15 cellular contexts compared by ENCODE assay signal in genomic region chr11:10568486-10568941, GRCh38. TPM values are rescaled to one million over a fixed set of nuclear protein-coding genes. Genes with fewer than 3 reads are reported as not detected.
A peak's percentile ranks its signal among the peaks of the same experiment; 100 is the strongest.
DNase-seq lines count a peak whose midpoint lies in the region; ATAC-seq and TF ChIP-seq lines count a peak whose summit lies in the region.
"Had no signal": no experiment of that assay in that cellular context is flagged by ENCODE, and none has a peak within 500 bp of the region (broad histone marks: within the 10 kb centered on the region; RNA-seq: fewer than 3 reads in every experiment).

Gene LYVE1, minus strand, starts transcription at chr11:10568665. Its CDS starts 133 bp downstream, at chr11:10568532.

- H3K4me1 ChIP-seq in body of pancreas, result peaks cover 9% of the 10 kb centered on the region
- peaks cover 5 to 50% (median 17%) of the 10 kb centered on the region in 9 donors for H3K4me1 ChIP-seq in heart right ventricle
- peaks cover 7 to 11% of the 10 kb centered on the region in 2 donors for H3K4me1 ChIP-seq in muscle layer of duodenum (ENCODE audit: control insufficient read depth in 1 of 2, insufficient read depth in 2 of 2, low read length in 2 of 2)
- no peaks in the 10 kb centered on the region for H3K4me1 ChIP-seq in thymus (ENCODE audit: control insufficient read depth, insufficient read depth, low read length)

- ATAC-seq in body of pancreas, result peak; percentile 71
- peak; percentile 79 to 92 (median 85) for ATAC-seq in heart right ventricle
- no peak for ATAC-seq in GM21515 (IDR thresholded peaks at IDR 0.05; ENCODE audit: unreplicated experiment)

- intact Hi-C loops in body of pancreas (cut with DNase I), result no loop called here
- intact Hi-C loops in heart right ventricle (cut with DNase I), result loop anchor here in 1 of 10 donors (10.0 kb wide), 1 partner anchor 56 kb away; no protein-coding TSS in a partner anchor

- H3K9me3 ChIP-seq in body of pancreas (no peaks in the 10 kb centered on the region), heart right ventricle (no peaks in the 10 kb centered on the region), muscle layer of duodenum (ENCODE audit: control insufficient read depth in 1 of 2, low read length in 2 of 2) (no peaks in the 10 kb centered on the region), thymus (ENCODE audit: control insufficient read depth) (no peaks in the 10 kb centered on the region)
- H3K9me3 ChIP-seq: BLaER1 treated with 17β-estradiol and CSF1 and Interleukin-3, amounts not matched to agents 10 nM and 100 nM; neutrophil had no signal

- H3K27me3 ChIP-seq in body of pancreas, result no peaks in the 10 kb centered on the region
- H3K27me3 ChIP-seq in heart right ventricle, result no peaks in the 10 kb centered on the region
- H3K27me3 ChIP-seq in muscle layer of duodenum (ENCODE audit: low read depth, low read length), result no peaks in the 10 kb centered on the region
- H3K27me3 ChIP-seq in thymus (ENCODE audit: control insufficient read depth, insufficient read depth), result no peaks in the 10 kb centered on the region
- H3K27me3 ChIP-seq: BLaER1 treated with 17β-estradiol and CSF1 and Interleukin-3, amounts not matched to agents 10 nM and 100 nM; neutrophil had no signal

- H3K27ac ChIP-seq in body of pancreas (peak within 1 kb of the TSS in 2 of 4 donors; percentile 18 to 55), heart right ventricle (peak within 1 kb of the TSS in 8 of 10 donors; percentile 20 to 87 (median 52)), muscle layer of duodenum (ENCODE audit: low read length) (peak within 1 kb of the TSS; percentile 74), thymus (ENCODE audit: low read depth) (no peak within 1 kb of the TSS)
- H3K27ac ChIP-seq: BLaER1 treated with 17β-estradiol and CSF1 and Interleukin-3, amounts not matched to agents 10 nM and 100 nM had no signal

- DNase-seq in body of pancreas (peak in 3 of 4 donors; percentile 19 to 67 (median 34)), heart right ventricle (peak in 1 of 2 donors; percentile 60), NCI-H2081 treated with DMSO at 0.1 percent for 48 hours (lab: John Stamatoyannopoulos, UW) (no peak), GM03348 (ENCODE audit: low spot score) (no peak), NCI-H82 treated with DMSO at 0.1 percent for 48 hours (lab: John Stamatoyannopoulos, UW; ENCODE audit: unreplicated experiment) (no peak)
- DNase-seq: activated CD4-positive, alpha-beta T cell treated with anti-CD3 and anti-CD28 coated beads, Interleukin-2, amount 50 U/mL, for 48 hours; activated naive CD4-positive, alpha-beta T cell treated with Interleukin-2 at 50 U/mL for 16 hours; effector CD4-positive, alpha-beta T cell; NCI-H748 treated with DMSO at 0.1 percent for 48 hours had no signal

- 27 to 32% methylated on average over 6 to 7 of the region's 7 CpGs for WGBS in body of pancreas, 2 donors
- WGBS in heart right ventricle, 2 donors, result 51 to 57% methylated on average over 7 of the region's 7 CpGs
- WGBS in thymus, result 92% methylated on average over 7 of the region's 7 CpGs

- TF ChIP-seq CTCF in body of pancreas (IDR thresholded peaks at IDR 0.05), result no peak
- TF ChIP-seq CTCF in heart right ventricle (IDR thresholded peaks at IDR 0.05), result no peak

- TF ChIP-seq POLR2A in body of pancreas (IDR thresholded peaks at IDR 0.05), result peak in 1 of 3 donors; percentile 45

- H3K4me3 ChIP-seq in body of pancreas (no peak within 1 kb of the TSS), heart right ventricle (peak within 1 kb of the TSS in 5 of 10 donors; percentile 18 to 48 (median 25)), muscle layer of duodenum (ENCODE audit: low read depth in 1 of 2, low read length in 2 of 2) (peak within 1 kb of the TSS in 1 of 2 donors; percentile 49), thymus (ENCODE audit: low read length) (no peak within 1 kb of the TSS)

- H3K36me3 ChIP-seq in body of pancreas (replicated peaks in 1 of 2; ENCODE audit: insufficient read depth in 1 of 2, low read depth in 2 of 2) (no peaks in the 10 kb centered on the region), heart right ventricle (peaks cover 0 to under 1% (median 0%) of the 10 kb centered on the region in 9 donors), muscle layer of duodenum (ENCODE audit: control insufficient read depth in 1 of 2, insufficient read depth in 2 of 2, low read length in 2 of 2) (no peaks in the 10 kb centered on the region), thymus (ENCODE audit: control insufficient read depth, insufficient read depth) (no peaks in the 10 kb centered on the region)

RNA-seq across cellular contexts. Expression of gene LYVE1, which starts in this region (rescaled TPM):
- total RNA-seq in body of pancreas (10 to 100 TPM in 1 of 2 donors, 1 to 10 TPM in 1; 6.9 to 31.4 TPM), heart right ventricle (100 to 1,000 TPM in 1 of 10 donors, 10 to 100 TPM in 5, 1 to 10 TPM in 4; 5.3 to 118 (median 25.1) TPM)
- polyA plus RNA-seq in heart right ventricle (10 to 100 TPM; 18.2 to 23.1 TPM), thymus (16.1 TPM)
- total RNA-seq: HT1080 had no signal

Comparison
In these comparisons a context has a peak if more than half of its experiments do, and no peak if none do; other contexts are left out.
1. DNase-seq: peak in body of pancreas (3 of 4); none in NCI-H2081 treated with DMSO at 0.1 percent for 48 hours (single experiment), GM03348 (single experiment) and NCI-H82 treated with DMSO at 0.1 percent for 48 hours (single experiment).